Comparison of ENCODE assay signal across 9 cellular contexts in genomic region chr22:26658671-26659478, GRCh38.
A peak's percentile ranks its signal among the peaks of the same experiment; 100 is the strongest.
DNase-seq lines count a peak whose midpoint lies in the region; ATAC-seq, FAIRE-seq and TF ChIP-seq lines count a peak whose summit lies in the region.
"Had no signal": no experiment of that assay in that cellular context is flagged by ENCODE, and none has a peak within 500 bp of the region (broad histone marks: within the 10 kb centered on the region; RNA-seq: fewer than 3 reads in every experiment).

No MANE protein-coding gene starts in this region.

- peak; percentile 82 for FAIRE-seq in H54 (lab: Jason Lieb, UNC)

- peak; percentile 87 for DNase-seq in D341Med (ENCODE audit: low spot score)
- DNase-seq in H54 (ENCODE audit: insufficient read length, low spot score): peak; percentile 75
- DNase-seq in NCI-H146 (lab: John Stamatoyannopoulos, UW): peak; percentile 89
- peak; percentile 19 to 85 (median 50) for DNase-seq in T-helper 1 cell
- DNase-seq in amniotic stem cell (lab: John Stamatoyannopoulos, UW): peak; percentile 82
- peak in 32 of 51 donors; percentile 8 to 82 (median 43) for DNase-seq in hypothalamus (lab: John Stamatoyannopoulos, UW)
- DNase-seq in smooth muscle cell of the brain vasculature (ENCODE audit: low read depth, low spot score): peak; percentile 67

- ATAC-seq in GM21381 (IDR thresholded peaks at IDR 0.05; ENCODE audit: unreplicated experiment): no peak
- ATAC-seq: body of pancreas had no signal

- TF ChIP-seq POLR2A in H54 (IDR thresholded peaks at IDR 0.05; ENCODE audit: low read depth, low read length): no peak
